Comparison of ENCODE assay signal across 8 cellular contexts in genomic region chr14:102591944-102592772, GRCh38. TPM values are rescaled to one million over a fixed set of nuclear protein-coding genes. Genes with fewer than 3 reads are reported as not detected.
DNase-seq lines count a peak whose midpoint lies in the region; ATAC-seq and TF ChIP-seq lines count a peak whose summit lies in the region.

Gene RCOR1 (plus strand): TSS chr14:102592649. CDS start chr14:102592887, 238 bp downstream.

- peak within 1 kb of the TSS; percentile 80 for H3K4me3 ChIP-seq in LNCaP clone FGC (ENCODE audit: low read depth, low read length)

- ATAC-seq in naive B cell (ENCODE audit: low read depth in 2 of 2) = peak; percentile 78
- peak; percentile 92 for ATAC-seq in stimulated activated effector memory CD8-positive, alpha-beta T cell treated with anti-CD3 and anti-CD28 coated beads, Interleukin-12 subunit alpha, Interleukin-12 subunit beta, amount 100 ng/mL, for 72 hours

- H3K36me3 Mint-ChIP-seq in naive B cell = no peaks in the 10 kb centered on the region
- H3K36me3 Mint-ChIP-seq in stimulated activated effector memory CD8-positive, alpha-beta T cell treated with anti-CD3 and anti-CD28 coated beads, Interleukin-12 subunit alpha, Interleukin-12 subunit beta, amount 100 ng/mL, for 72 hours = peaks cover 25% of the 10 kb centered on the region

- no peaks in the 10 kb centered on the region for H3K9me3 Mint-ChIP-seq in naive B cell
- no peaks in the 10 kb centered on the region for H3K9me3 Mint-ChIP-seq in stimulated activated effector memory CD8-positive, alpha-beta T cell treated with anti-CD3 and anti-CD28 coated beads, Interleukin-12 subunit alpha, Interleukin-12 subunit beta, amount 100 ng/mL, for 72 hours

- H3K4me3 Mint-ChIP-seq in naive B cell = peak within 1 kb of the TSS; percentile 89 to 100 (median 97)
- peak within 1 kb of the TSS; percentile 86 for H3K4me3 Mint-ChIP-seq in stimulated activated effector memory CD8-positive, alpha-beta T cell treated with anti-CD3 and anti-CD28 coated beads, Interleukin-12 subunit alpha, Interleukin-12 subunit beta, amount 100 ng/mL, for 72 hours

- peaks cover 15 to 41% (median 24%) of the 10 kb centered on the region in 3 donors for H3K4me1 Mint-ChIP-seq in naive B cell
- peaks cover 24% of the 10 kb centered on the region for H3K4me1 Mint-ChIP-seq in stimulated activated effector memory CD8-positive, alpha-beta T cell treated with anti-CD3 and anti-CD28 coated beads, Interleukin-12 subunit alpha, Interleukin-12 subunit beta, amount 100 ng/mL, for 72 hours

- H3K27me3 Mint-ChIP-seq in naive B cell = no peaks in the 10 kb centered on the region

- peak within 1 kb of the TSS; percentile 96 to 100 (median 99) for H3K27ac Mint-ChIP-seq in naive B cell
- H3K27ac Mint-ChIP-seq in stimulated activated effector memory CD8-positive, alpha-beta T cell treated with anti-CD3 and anti-CD28 coated beads, Interleukin-12 subunit alpha, Interleukin-12 subunit beta, amount 100 ng/mL, for 72 hours = peak within 1 kb of the TSS; percentile 93

- no peak for TF ChIP-seq CTCF in LNCaP clone FGC (IDR thresholded peaks at IDR 0.05; ENCODE audit: control insufficient read depth, extremely low read depth, insufficient read depth)

- DNase-seq in EH (ENCODE audit: low read depth) (peak; percentile 98), H4 (ENCODE audit: low spot score) (peak; percentile 94), LNCaP clone FGC (ENCODE audit: low read depth) (peak; percentile 86), RPMI8226 (peak; percentile 95), fibroblast of gingiva (ENCODE audit: low read depth) (peak; percentile 99), naive B cell (peak; percentile 98)
- peak; percentile 97 to 98 for DNase-seq in activated T-helper 1 cell treated with anti-CD3 and anti-CD28 coated beads, Interleukin-2, amount 50 U/mL, for 16 hours (ENCODE audit: low read depth in 1 of 2, low spot score in 1 of 2)
- peak; percentile 91 to 96 for DNase-seq in stimulated activated effector memory CD8-positive, alpha-beta T cell treated with anti-CD3 and anti-CD28 coated beads, Interleukin-12 subunit alpha, Interleukin-12 subunit beta, amount 100 ng/mL, for 72 hours (ENCODE audit: low spot score in 2 of 2)

RNA-seq across cellular contexts. Expression of gene RCOR1, which starts in this region (rescaled TPM):
- 8.7 and 32.9 TPM in 2 replicates for total RNA-seq in H4 (2014; rRNA removed; shearing (Covaris generic))
- 1 to 10 TPM in 5 of 6 donors, under 1 TPM in 1; 0.78 to 2.6 (median 1.6) TPM for polyA plus RNA-seq in naive B cell (ENCODE audit: low read depth in 6 of 6)

Comparison
In these comparisons a context has a peak if more than half of its experiments do, and no peak if none do; other contexts are left out.
1. Peak in every context shown above with its lines: DNase-seq, ATAC-seq and H3K4me3 ChIP-seq.